2 cellular contexts compared by ENCODE assay signal in the genomic region with DNA sequence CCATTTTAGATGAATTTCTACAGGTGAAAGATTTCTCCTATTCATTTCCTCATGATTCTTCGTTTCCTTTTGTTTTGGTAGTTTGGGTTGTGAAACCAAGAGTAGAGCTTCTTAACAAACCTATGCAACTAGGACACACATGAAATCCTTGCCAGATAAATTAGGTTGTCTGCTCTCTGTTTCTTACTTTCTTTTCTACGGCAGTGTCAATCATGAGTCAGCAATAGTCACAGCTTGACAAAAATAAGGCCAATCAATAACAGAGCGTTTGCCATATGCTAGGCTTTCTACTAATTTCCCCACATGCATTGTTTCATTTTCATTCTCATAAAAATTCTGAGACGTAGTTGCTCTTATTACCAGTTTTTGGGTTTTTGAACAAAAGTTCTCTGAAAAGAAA.
A peak's percentile ranks its signal among the peaks of the same experiment; 100 is the strongest.
TF ChIP-seq lines count a peak whose summit lies in the region.

No MANE protein-coding gene starts in this region.

TF ChIP-seq in A549, 52 proteins besides CTCF, POLR2A, EP300 and RAD21:
- TF ChIP-seq KDM5A (IDR thresholded peaks at IDR 0.05) (no peak), MAFK (IDR thresholded peaks at IDR 0.05; ENCODE audit: partially characterized antibody) (peak; percentile 32)

TF ChIP-seq in IMR-90, 13 proteins besides CTCF, POLR2A, EP300 and RAD21:
- peak; percentile 43 for TF ChIP-seq MAFK (IDR thresholded peaks at IDR 0.05; ENCODE audit: low read depth, low read length)
- TF ChIP-seq FOS (IDR thresholded peaks at IDR 0.05; ENCODE audit: low read depth, low read length) = no peak
- TF ChIP-seq NFE2L2 (IDR thresholded peaks at IDR 0.05; ENCODE audit: low read depth, low read length) = no peak
- no peak for TF ChIP-seq MAZ (IDR thresholded peaks at IDR 0.05; ENCODE audit: borderline replicate concordance, low read depth, low read length)
- no peak for TF ChIP-seq BHLHE40 (IDR thresholded peaks at IDR 0.05; ENCODE audit: low read depth, low read length)
